In genomic region chr13:36445806-36446423, GRCh38 we compare ENCODE assay signal across 23 cellular contexts.
"Had no signal": no experiment of that assay in that cellular context is flagged by ENCODE, and none has a peak within 500 bp of the region (broad histone marks: within the 10 kb centered on the region; RNA-seq: fewer than 3 reads in every experiment).

No MANE protein-coding gene starts in this region.

- H3K9me3 Mint-ChIP-seq: activated B cell treated with CpG ODN at 0.5 μM for 24 hours; activated naive CD8-positive, alpha-beta T cell treated with anti-CD3 and anti-CD28 coated beads for 36 hours; activated T-cell treated with anti-CD3 and anti-CD28 coated beads, Interleukin-2, amount 50 U/mL, for 4 hours; dendritic cell treated with granulocyte-macrophage colony-stimulating factor and Interleukin-4, amounts not matched to agents 40 ng/mL and 50 ng/mL, for 4 days; nephron; stimulated activated memory B cell treated with anti-CD40 and anti-IgM and Interleukin-4, amounts not matched to agents 10 μg/mL and 1 μg/mL and 100 μg/mL, for 72 hours had no signal

- H3K27ac ChIP-seq: heart right ventricle, sigmoid colon, stomach, suprapubic skin, transverse colon, uterus had no signal

- H3K27ac Mint-ChIP-seq: activated B cell treated with CpG ODN at 0.5 μM for 24 hours; activated CD4-positive, alpha-beta T cell treated with anti-CD3 and anti-CD28 coated beads for 36 hours; activated naive CD8-positive, alpha-beta T cell treated with anti-CD3 and anti-CD28 coated beads for 36 hours; dendritic cell treated with granulocyte-macrophage colony-stimulating factor and Interleukin-4, amounts not matched to agents 40 ng/mL and 50 ng/mL, for 4 days; nephron; stimulated activated memory B cell treated with anti-CD40 and anti-IgM and Interleukin-4, amounts not matched to agents 10 μg/mL and 1 μg/mL and 100 μg/mL, for 72 hours had no signal

- H3K4me1 Mint-ChIP-seq: activated B cell treated with CpG ODN at 0.5 μM for 24 hours; activated CD4-positive, alpha-beta T cell treated with anti-CD3 and anti-CD28 coated beads for 36 hours; activated naive CD8-positive, alpha-beta T cell treated with anti-CD3 and anti-CD28 coated beads for 36 hours; stimulated activated memory B cell treated with anti-CD40 and anti-IgM and Interleukin-4, amounts not matched to agents 10 μg/mL and 1 μg/mL and 100 μg/mL, for 72 hours had no signal

- H3K36me3 ChIP-seq: heart right ventricle, sigmoid colon, stomach, suprapubic skin, transverse colon, uterus had no signal

- H3K27me3 ChIP-seq: sigmoid colon, uterus had no signal

- H3K27me3 Mint-ChIP-seq: dendritic cell treated with granulocyte-macrophage colony-stimulating factor and Interleukin-4, amounts not matched to agents 40 ng/mL and 50 ng/mL, for 4 days had no signal

- H3K36me3 Mint-ChIP-seq: activated naive CD8-positive, alpha-beta T cell treated with anti-CD3 and anti-CD28 coated beads for 36 hours; stimulated activated memory B cell treated with anti-CD40 and anti-IgM and Interleukin-4, amounts not matched to agents 10 μg/mL and 1 μg/mL and 100 μg/mL, for 72 hours had no signal

- DNase-seq: activated B cell treated with CpG ODN at 0.5 μM for 24 hours; activated CD4-positive, alpha-beta T cell treated with anti-CD3 and anti-CD28 coated beads for 36 hours; activated CD4-positive, alpha-beta T cell treated with anti-CD3 and anti-CD28 coated beads, Interleukin-2, amount 50 U/mL, for 4 hours; activated CD8-positive, alpha-beta memory T cell treated with anti-CD3 and anti-CD28 coated beads, Interleukin-2, amount 50 U/mL, for 48 hours; activated naive CD4-positive, alpha-beta T cell treated with Interleukin-2 at 50 U/mL for 16 hours; activated naive CD8-positive, alpha-beta T cell treated with anti-CD3 and anti-CD28 coated beads for 36 hours; activated T-cell treated with anti-CD3 and anti-CD28 coated beads, Interleukin-2, amount 50 U/mL, for 4 hours; effector CD8-positive, alpha-beta T cell; heart right ventricle; islet precursor cell; left colon; mesenchymal stem cell; sigmoid colon; stimulated activated CD4-positive, alpha-beta T cell treated with anti-CD3 and anti-CD28 coated beads, Interleukin-15, amount 100 ng/mL, for 24 hours; stomach; T1000; transverse colon; uterus had no signal

- H3K4me2 ChIP-seq: smooth muscle cell had no signal

- H3K4me3 ChIP-seq: heart right ventricle, sigmoid colon, smooth muscle cell, stomach, suprapubic skin, transverse colon, uterus had no signal

- H3K9me3 ChIP-seq: heart right ventricle, sigmoid colon, stomach, suprapubic skin, transverse colon, uterus had no signal

- H3K4me1 ChIP-seq: heart right ventricle, sigmoid colon, stomach, suprapubic skin, transverse colon, uterus had no signal

- ATAC-seq: activated CD4-positive, alpha-beta T cell treated with anti-CD3 and anti-CD28 coated beads for 36 hours; activated T-cell treated with anti-CD3 and anti-CD28 coated beads, Interleukin-2, amount 50 U/mL, for 4 hours; heart right ventricle; left colon; stimulated activated memory B cell treated with anti-CD40 and anti-IgM and Interleukin-4, amounts not matched to agents 10 μg/mL and 1 μg/mL and 100 μg/mL, for 72 hours had no signal

- H3K4me3 Mint-ChIP-seq: activated B cell treated with CpG ODN at 0.5 μM for 24 hours; activated CD4-positive, alpha-beta T cell treated with anti-CD3 and anti-CD28 coated beads for 36 hours; activated naive CD8-positive, alpha-beta T cell treated with anti-CD3 and anti-CD28 coated beads for 36 hours; activated T-cell treated with anti-CD3 and anti-CD28 coated beads, Interleukin-2, amount 50 U/mL, for 4 hours; dendritic cell treated with granulocyte-macrophage colony-stimulating factor and Interleukin-4, amounts not matched to agents 40 ng/mL and 50 ng/mL, for 4 days; nephron; stimulated activated memory B cell treated with anti-CD40 and anti-IgM and Interleukin-4, amounts not matched to agents 10 μg/mL and 1 μg/mL and 100 μg/mL, for 72 hours had no signal
